ENCODE assay signal across 12 cellular contexts in the genomic region with DNA sequence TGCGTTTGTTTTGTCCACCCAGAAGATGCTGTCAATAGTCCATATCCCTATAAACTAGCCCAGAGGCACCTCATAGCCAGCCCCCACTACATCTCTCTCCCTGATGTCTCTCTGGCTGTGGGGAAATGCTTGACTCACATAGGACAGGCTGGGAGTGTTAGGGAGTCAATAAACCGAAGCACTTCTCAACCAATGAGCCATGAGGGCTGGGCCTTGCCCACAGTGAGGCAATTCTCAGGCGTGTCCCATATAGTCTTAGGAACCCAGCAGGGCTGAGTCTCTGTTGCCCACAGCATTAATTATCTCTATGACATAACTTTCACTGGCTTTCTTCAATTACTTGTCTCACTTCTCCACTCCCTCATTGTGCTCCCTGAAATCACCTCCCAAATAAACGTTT.
"Had no signal": no experiment of that assay in that cellular context is flagged by ENCODE, and none has a peak within 500 bp of the region (broad histone marks: within the 10 kb centered on the region; RNA-seq: fewer than 3 reads in every experiment).

No MANE protein-coding gene starts in this region.

- DNase-seq: activated CD4-positive, alpha-beta memory T cell treated with anti-CD3 and anti-CD28 coated beads for 36 hours; activated CD8-positive, alpha-beta memory T cell treated with anti-CD3 and anti-CD28 coated beads, Interleukin-2, amount 10 ng/mL, durations not matched to agents 7 days and 5 days; activated naive CD4-positive, alpha-beta T cell treated with anti-CD3 and anti-CD28 coated beads, Interleukin-2, amount 50 U/mL, for 16 hours; activated T-cell treated with anti-CD3 and anti-CD28 coated beads, Interleukin-2, amount 50 U/mL, for 24 hours; dorsolateral prefrontal cortex; esophagus squamous epithelium; heart left ventricle; naive B cell; pancreas; WERI-Rb-1 had no signal

- H3K4me1 ChIP-seq: esophagus squamous epithelium, pancreas had no signal

- ATAC-seq: activated CD8-positive, alpha-beta memory T cell treated with anti-CD3 and anti-CD28 coated beads, Interleukin-2, amount 10 ng/mL, durations not matched to agents 7 days and 5 days; heart left ventricle; pancreas; stimulated activated effector memory CD8-positive, alpha-beta T cell treated with anti-CD3 and anti-CD28 coated beads, Interleukin-12 subunit alpha, Interleukin-12 subunit beta, amount 100 ng/mL, for 72 hours had no signal

- H3K36me3 ChIP-seq: esophagus squamous epithelium, heart left ventricle, pancreas, thoracic aorta, WERI-Rb-1 had no signal

- H3K27me3 ChIP-seq: esophagus squamous epithelium, heart left ventricle, pancreas had no signal

- H3K27ac ChIP-seq: dorsolateral prefrontal cortex, esophagus squamous epithelium, heart left ventricle, pancreas, thoracic aorta, WERI-Rb-1 had no signal

- H3K4me3 ChIP-seq: dorsolateral prefrontal cortex, esophagus squamous epithelium, heart left ventricle, pancreas, thoracic aorta had no signal

- H3K9me3 ChIP-seq: esophagus squamous epithelium, heart left ventricle, pancreas, thoracic aorta had no signal
